ENCODE assay signal across 10 cellular contexts in the genomic region with DNA sequence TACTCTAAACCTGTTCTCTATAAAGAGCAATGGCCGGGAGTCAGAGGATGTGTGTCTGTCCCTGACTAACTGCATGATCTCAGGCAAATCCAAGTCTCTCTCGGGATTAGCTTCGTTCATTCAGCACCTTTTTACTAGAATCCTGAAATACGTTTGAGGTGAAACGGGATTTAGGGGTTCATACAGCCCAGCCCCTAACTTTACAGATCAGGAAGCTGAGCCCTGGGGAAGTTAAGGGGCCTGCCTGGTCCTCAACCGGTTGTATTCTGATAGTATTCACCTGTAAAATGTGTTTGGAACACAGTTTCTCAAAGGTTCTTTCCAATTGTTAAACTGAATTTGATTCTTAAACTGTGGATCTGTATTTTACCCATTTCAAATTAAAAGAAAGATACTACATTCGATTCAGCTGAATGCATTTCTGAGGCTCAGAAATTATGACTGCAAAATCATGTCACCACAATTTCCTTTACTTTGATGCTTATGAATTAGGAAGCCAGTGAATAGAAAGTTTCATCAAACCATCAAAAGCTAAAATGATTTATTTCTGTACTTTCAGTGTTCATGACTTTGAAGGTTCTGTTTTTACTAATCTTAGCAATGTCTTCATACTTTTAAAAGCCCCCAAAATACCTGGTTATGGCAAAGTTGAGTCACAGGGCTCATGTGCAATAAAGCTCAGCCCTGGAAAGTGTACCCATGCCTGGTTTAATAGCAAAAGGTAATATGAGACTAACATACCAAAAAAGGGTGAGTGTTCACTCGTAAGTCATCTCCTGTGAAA. TPM values are rescaled to one million over a fixed set of nuclear protein-coding genes. Genes with fewer than 3 reads are reported as not detected.
DNase-seq lines count a peak whose midpoint lies in the region; ATAC-seq and TF ChIP-seq lines count a peak whose summit lies in the region.
"Had no signal": no experiment of that assay in that cellular context is flagged by ENCODE, and none has a peak within 500 bp of the region (broad histone marks: within the 10 kb centered on the region; RNA-seq: fewer than 3 reads in every experiment).

No MANE protein-coding gene starts in this region.

- H3K9me3 ChIP-seq in aorta (ENCODE audit: control insufficient read depth, low read length): no peaks in the 10 kb centered on the region
- H3K9me3 ChIP-seq: esophagus squamous epithelium had no signal

- no peaks in the 10 kb centered on the region for H3K9me3 Mint-ChIP-seq in natural killer cell treated with Interleukin-12 subunit alpha and Interleukin-12 subunit beta and Interleukin-15 and Interleukin-18, amount 100 ng/mL, for 72 hours
- H3K9me3 Mint-ChIP-seq in natural killer cell: no peaks in the 10 kb centered on the region
- H3K9me3 Mint-ChIP-seq in activated T-cell treated with anti-CD3 and anti-CD28 coated beads, Interleukin-2, amount 50 U/mL, for 72 hours: no peaks in the 10 kb centered on the region

- intact Hi-C loops in natural killer cell (cut with micrococcal nuclease) (no loop called here), head of caudate nucleus (cut with DNase I) (no loop called here), aorta (cut with DNase I) (no loop called here)

- H3K36me3 ChIP-seq in aorta (ENCODE audit: control insufficient read depth in 1 of 2, insufficient read depth in 2 of 2, low read length in 1 of 2): peaks cover 0 to 2% of the 10 kb centered on the region in 2 donors
- H3K36me3 ChIP-seq: esophagus squamous epithelium had no signal

- H3K27ac Mint-ChIP-seq in natural killer cell treated with Interleukin-12 subunit alpha and Interleukin-12 subunit beta and Interleukin-15 and Interleukin-18, amount 100 ng/mL, for 72 hours: peak overlapping the region; percentile 67 to 79
- no peak overlapping the region for H3K27ac Mint-ChIP-seq in natural killer cell
- H3K27ac Mint-ChIP-seq in activated T-cell treated with anti-CD3 and anti-CD28 coated beads, Interleukin-2, amount 50 U/mL, for 72 hours: peak overlapping the region; percentile 97

- TF ChIP-seq CTCF in natural killer cell (IDR thresholded peaks at IDR 0.05): no peak

- H3K36me3 Mint-ChIP-seq in natural killer cell treated with Interleukin-12 subunit alpha and Interleukin-12 subunit beta and Interleukin-15 and Interleukin-18, amount 100 ng/mL, for 72 hours: no peaks in the 10 kb centered on the region
- no peaks in the 10 kb centered on the region for H3K36me3 Mint-ChIP-seq in natural killer cell
- no peaks in the 10 kb centered on the region for H3K36me3 Mint-ChIP-seq in activated T-cell treated with anti-CD3 and anti-CD28 coated beads, Interleukin-2, amount 50 U/mL, for 72 hours (ENCODE audit: insufficient read depth in 2 of 2)

- DNase-seq in natural killer cell treated with Interleukin-12 subunit alpha and Interleukin-12 subunit beta and Interleukin-15 and Interleukin-18, amount 100 ng/mL, for 72 hours (ENCODE audit: low spot score): no peak
- DNase-seq in natural killer cell (no peak), T-helper 9 cell (no peak), head of caudate nucleus (no peak), C1 segment of cervical spinal cord (lab: John Stamatoyannopoulos, UW) (no peak), aorta (no peak)
- peak; percentile 76 to 78 for DNase-seq in activated T-cell treated with anti-CD3 and anti-CD28 coated beads, Interleukin-2, amount 50 U/mL, for 72 hours
- DNase-seq: esophagus squamous epithelium had no signal

- peak overlapping the region; percentile 67 for H3K4me3 Mint-ChIP-seq in natural killer cell treated with Interleukin-12 subunit alpha and Interleukin-12 subunit beta and Interleukin-15 and Interleukin-18, amount 100 ng/mL, for 72 hours
- H3K4me3 Mint-ChIP-seq in natural killer cell: no peak overlapping the region
- H3K4me3 Mint-ChIP-seq in activated T-cell treated with anti-CD3 and anti-CD28 coated beads, Interleukin-2, amount 50 U/mL, for 72 hours: peak overlapping the region; percentile 86 to 87

- peaks cover 10 to 29% of the 10 kb centered on the region in 2 donors for H3K4me1 Mint-ChIP-seq in natural killer cell treated with Interleukin-12 subunit alpha and Interleukin-12 subunit beta and Interleukin-15 and Interleukin-18, amount 100 ng/mL, for 72 hours (ENCODE audit: low read depth in 2 of 2)
- H3K4me1 Mint-ChIP-seq in natural killer cell: no peaks in the 10 kb centered on the region
- peaks cover 82% of the 10 kb centered on the region for H3K4me1 Mint-ChIP-seq in activated T-cell treated with anti-CD3 and anti-CD28 coated beads, Interleukin-2, amount 50 U/mL, for 72 hours (ENCODE audit: low read depth)

- 74 to 85% methylated on average over 8 of the region's 8 CpGs for WGBS in aorta, 2 donors

- no peak overlapping the region for H3K27ac ChIP-seq in aorta (ENCODE audit: low read depth in 1 of 2, low read length in 2 of 2)
- H3K27ac ChIP-seq: esophagus squamous epithelium, parathyroid adenoma had no signal

- H3K27me3 ChIP-seq in aorta (ENCODE audit: control insufficient read depth in 1 of 2, insufficient read depth in 2 of 2, low read length in 1 of 2): no peaks in the 10 kb centered on the region

- H3K4me3 ChIP-seq in aorta (ENCODE audit: low read length in 2 of 2): no peak overlapping the region
- H3K4me3 ChIP-seq: esophagus squamous epithelium had no signal

- peak; percentile 71 to 75 for ATAC-seq in natural killer cell treated with Interleukin-12 subunit alpha and Interleukin-12 subunit beta and Interleukin-15 and Interleukin-18, amount 100 ng/mL, for 72 hours
- ATAC-seq in natural killer cell (no peak), HG03354 (IDR thresholded peaks at IDR 0.05; ENCODE audit: poor library complexity, severe bottlenecking, unreplicated experiment) (peak; percentile 55), aorta (ENCODE audit: low FRiP score) (no peak)
- peak; percentile 73 to 74 for ATAC-seq in activated T-cell treated with anti-CD3 and anti-CD28 coated beads, Interleukin-2, amount 50 U/mL, for 72 hours (replicated peaks in 1 of 2)

- no peaks in the 10 kb centered on the region for H3K4me1 ChIP-seq in aorta (ENCODE audit: control insufficient read depth in 1 of 2, insufficient read depth in 2 of 2, low read length in 2 of 2)
- H3K4me1 ChIP-seq: parathyroid adenoma had no signal

- H3K27me3 Mint-ChIP-seq in natural killer cell treated with Interleukin-12 subunit alpha and Interleukin-12 subunit beta and Interleukin-15 and Interleukin-18, amount 100 ng/mL, for 72 hours: peaks cover 12 to 14% of the 10 kb centered on the region in 2 donors
- peaks cover 11 to 14% of the 10 kb centered on the region in 2 donors for H3K27me3 Mint-ChIP-seq in natural killer cell (ENCODE audit: low read depth in 2 of 2)
- peaks cover 7% of the 10 kb centered on the region for H3K27me3 Mint-ChIP-seq in activated T-cell treated with anti-CD3 and anti-CD28 coated beads, Interleukin-2, amount 50 U/mL, for 72 hours (ENCODE audit: low read depth)

RNA-seq across cellular contexts. Expression of a gene that starts 28.9 kb away (rescaled TPM):
- total RNA-seq in natural killer cell treated with Interleukin-12 subunit alpha and Interleukin-12 subunit beta and Interleukin-15 and Interleukin-18, amount 100 ng/mL, for 72 hours: 100 to 1,000 TPM in 1 of 2 donors, 10 to 100 TPM in 1; 70.6 to 113 TPM
- total RNA-seq in natural killer cell: 10 to 100 TPM; 33.4 to 42.7 (median 35.8) TPM
- 100 to 1,000 TPM in 1 of 2 donors, 10 to 100 TPM in 1; 95.9 to 117 TPM for total RNA-seq in activated T-cell treated with anti-CD3 and anti-CD28 coated beads, Interleukin-2, amount 50 U/mL, for 72 hours
- total RNA-seq in aorta: 1 to 10 TPM; 1.3 to 4.1 TPM
- 1 to 10 TPM in 1 of 2 donors, under 1 TPM in 1; 0.75 to 1.3 TPM for polyA plus RNA-seq in aorta

Comparison
In these comparisons a context has a peak if more than half of its experiments do, and no peak if none do; other contexts are left out.
1. ATAC-seq: peak in natural killer cell treated with Interleukin-12 subunit alpha and Interleukin-12 subunit beta and Interleukin-15 and Interleukin-18, amount 100 ng/mL, for 72 hours (2 of 2), HG03354 (single experiment) and activated T-cell treated with anti-CD3 and anti-CD28 coated beads, Interleukin-2, amount 50 U/mL, for 72 hours (2 of 2); none in natural killer cell (0 of 3) and aorta (single experiment).
2. H3K27ac Mint-ChIP-seq: peak in natural killer cell treated with Interleukin-12 subunit alpha and Interleukin-12 subunit beta and Interleukin-15 and Interleukin-18, amount 100 ng/mL, for 72 hours (2 of 2) and activated T-cell treated with anti-CD3 and anti-CD28 coated beads, Interleukin-2, amount 50 U/mL, for 72 hours (single experiment); none in natural killer cell (0 of 2).
3. DNase-seq: peak in activated T-cell treated with anti-CD3 and anti-CD28 coated beads, Interleukin-2, amount 50 U/mL, for 72 hours (2 of 2); none in natural killer cell treated with Interleukin-12 subunit alpha and Interleukin-12 subunit beta and Interleukin-15 and Interleukin-18, amount 100 ng/mL, for 72 hours (single experiment), natural killer cell (single experiment), T-helper 9 cell (single experiment), head of caudate nucleus (0 of 42), C1 segment of cervical spinal cord (0 of 14) and aorta (0 of 2).
4. RNA of a gene that starts 28.9 kb away (total RNA-seq): 95.9 to 117 TPM in activated T-cell treated with anti-CD3 and anti-CD28 coated beads, Interleukin-2, amount 50 U/mL, for 72 hours, 70.6 to 113 TPM in natural killer cell treated with Interleukin-12 subunit alpha and Interleukin-12 subunit beta and Interleukin-15 and Interleukin-18, amount 100 ng/mL, for 72 hours and 33.4 to 42.7 TPM in natural killer cell; 1.3 to 4.1 TPM in aorta; every median in the first group is over 4 times any median in the second.